ENCODE assay signal across 1 cellular context in the genomic region with DNA sequence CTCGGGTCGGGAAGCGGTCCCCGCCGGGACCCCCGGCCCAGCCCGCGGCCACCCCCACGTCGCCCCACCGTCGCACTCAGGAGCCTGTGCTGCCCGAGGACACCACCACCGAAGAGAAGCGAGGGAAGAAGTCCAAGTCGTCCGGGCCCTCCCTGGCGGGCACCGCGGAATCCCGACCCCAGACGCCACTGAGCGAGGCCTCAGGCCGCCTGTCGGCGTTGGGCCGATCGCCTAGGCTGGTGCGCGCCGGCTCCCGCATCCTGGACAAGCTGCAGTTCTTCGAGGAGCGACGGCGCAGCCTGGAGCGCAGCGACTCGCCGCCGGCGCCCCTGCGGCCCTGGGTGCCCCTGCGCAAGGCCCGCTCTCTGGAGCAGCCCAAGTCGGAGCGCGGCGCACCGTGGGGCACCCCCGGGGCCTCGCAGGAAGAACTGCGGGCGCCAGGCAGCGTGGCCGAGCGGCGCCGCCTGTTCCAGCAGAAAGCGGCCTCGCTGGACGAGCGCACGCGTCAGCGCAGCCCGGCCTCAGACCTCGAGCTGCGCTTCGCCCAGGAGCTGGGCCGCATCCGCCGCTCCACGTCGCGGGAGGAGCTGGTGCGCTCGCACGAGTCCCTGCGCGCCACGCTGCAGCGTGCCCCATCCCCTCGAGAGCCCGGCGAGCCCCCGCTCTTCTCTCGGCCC.
TF ChIP-seq lines count a peak whose summit lies in the region.

No MANE protein-coding gene starts in this region.

TF ChIP-seq in HepG2, 621 proteins besides CTCF, POLR2A, EP300 and RAD21 (continued from another document):
- TF ChIP-seq ZNF646 (CRISPR knock-in tag; IDR thresholded peaks at IDR 0.05) (no peak), KLF11 (CRISPR knock-in tag; IDR thresholded peaks at IDR 0.05) (no peak), PRDM10 (CRISPR knock-in tag; IDR thresholded peaks at IDR 0.05; ENCODE audit: low read depth) (no peak), ZNF691 (CRISPR knock-in tag; IDR thresholded peaks at IDR 0.05; ENCODE audit: borderline replicate concordance, low read depth) (no peak), DNMT1 (CRISPR knock-in tag; IDR thresholded peaks at IDR 0.05) (no peak), NRL (CRISPR knock-in tag; IDR thresholded peaks at IDR 0.05; ENCODE audit: borderline replicate concordance) (peak; percentile 19; the same call in 1 of the 2 replicates), REXO4 (CRISPR knock-in tag; IDR thresholded peaks at IDR 0.05; ENCODE audit: borderline replicate concordance) (0 out of 2 replicates have a peak, but pooled peaks have one; percentile 42), ZNF33B (CRISPR knock-in tag; IDR thresholded peaks at IDR 0.05) (no peak), ZSCAN5A (CRISPR knock-in tag; IDR thresholded peaks at IDR 0.05; ENCODE audit: borderline replicate concordance) (no peak), WIZ (CRISPR knock-in tag; IDR thresholded peaks at IDR 0.05) (no peak), MTA3 (CRISPR knock-in tag; IDR thresholded peaks at IDR 0.05) (no peak), MTA1 (CRISPR knock-in tag; IDR thresholded peaks at IDR 0.05; ENCODE audit: borderline replicate concordance) (peak; percentile 43; the same call in 1 of the 2 replicates), YEATS2 (CRISPR knock-in tag; IDR thresholded peaks at IDR 0.05; ENCODE audit: borderline replicate concordance) (no peak), HMG20A (CRISPR knock-in tag; IDR thresholded peaks at IDR 0.05; ENCODE audit: borderline replicate concordance) (no peak), NR2F6 (IDR thresholded peaks at IDR 0.05) (no peak), NR2F6 (CRISPR knock-in tag; IDR thresholded peaks at IDR 0.05) (no peak), UBTF (CRISPR knock-in tag; IDR thresholded peaks at IDR 0.05) (peak; percentile 17; the same call in 1 of the 2 replicates), ZBTB39 (CRISPR knock-in tag; IDR thresholded peaks at IDR 0.05) (peak; percentile 65; the same call in 1 of the 2 replicates), SAFB2 (CRISPR knock-in tag; IDR thresholded peaks at IDR 0.05; ENCODE audit: borderline replicate concordance, low read depth) (no peak), POLR2G (IDR thresholded peaks at IDR 0.05; ENCODE audit: low read depth, low read length) (no peak), MXI1 (IDR thresholded peaks at IDR 0.05; ENCODE audit: borderline replicate concordance, low read depth, low read length) (no peak)
- TF ChIP-seq, protein P1, sequence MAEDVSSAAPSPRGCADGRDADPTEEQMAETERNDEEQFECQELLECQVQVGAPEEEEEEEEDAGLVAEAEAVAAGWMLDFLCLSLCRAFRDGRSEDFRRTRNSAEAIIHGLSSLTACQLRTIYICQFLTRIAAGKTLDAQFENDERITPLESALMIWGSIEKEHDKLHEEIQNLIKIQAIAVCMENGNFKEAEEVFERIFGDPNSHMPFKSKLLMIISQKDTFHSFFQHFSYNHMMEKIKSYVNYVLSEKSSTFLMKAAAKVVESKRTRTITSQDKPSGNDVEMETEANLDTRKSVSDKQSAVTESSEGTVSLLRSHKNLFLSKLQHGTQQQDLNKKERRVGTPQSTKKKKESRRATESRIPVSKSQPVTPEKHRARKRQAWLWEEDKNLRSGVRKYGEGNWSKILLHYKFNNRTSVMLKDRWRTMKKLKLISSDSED (CRISPR knock-in tag; IDR thresholded peaks at IDR 0.05), result 0 out of 2 replicates have a peak, but pooled peaks have one; percentile 64
